11 cellular contexts compared by ENCODE assay signal in the genomic region with DNA sequence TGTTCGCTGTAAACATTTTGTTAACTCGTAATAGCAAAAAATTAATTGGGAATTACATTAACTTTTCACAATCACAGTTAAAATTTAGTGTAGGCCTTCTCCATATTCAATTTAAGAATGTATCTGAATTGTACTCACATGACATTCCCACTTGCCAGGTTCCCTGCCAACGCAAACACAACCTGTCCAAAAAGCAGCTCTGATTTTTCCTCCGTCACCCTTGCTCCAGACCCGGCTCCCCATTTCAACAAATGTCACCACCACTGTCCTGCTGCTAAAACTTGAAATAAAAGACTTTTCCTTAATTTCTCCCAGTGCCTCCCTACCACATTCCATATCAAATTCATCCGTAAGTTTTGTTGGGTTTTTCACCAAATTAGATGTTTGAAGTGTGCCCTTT.
"Had no signal": no experiment of that assay in that cellular context is flagged by ENCODE, and none has a peak within 500 bp of the region (broad histone marks: within the 10 kb centered on the region; RNA-seq: fewer than 3 reads in every experiment).

No MANE protein-coding gene starts in this region.

- H3K9me3 ChIP-seq: HAP-1 had no signal

- H3K4me2 ChIP-seq: GM23338 had no signal

- H3K9ac ChIP-seq: GM23248 had no signal

- DNase-seq: GM23248, GOT3, H7, H9, HCEC 1CT, HFFc6 had no signal

- H3K4me1 ChIP-seq: HAP-1 had no signal

- H3K36me3 ChIP-seq: HAP-1 had no signal

- H3K4me3 ChIP-seq: GM23248, GM23338, HAP-1 had no signal

- H3K27ac ChIP-seq: GM23248 had no signal

- ATAC-seq: GM23338, HCT116 had no signal

- H2AFZ ChIP-seq: GM23248, GM23338 had no signal

- FAIRE-seq: H1, H54 had no signal
